ENCODE assay signal across 13 cellular contexts in genomic region chr3:107845355-107846281, GRCh38.
DNase-seq lines count a peak whose midpoint lies in the region; ATAC-seq and TF ChIP-seq lines count a peak whose summit lies in the region.
"Had no signal": no experiment of that assay in that cellular context is flagged by ENCODE, and none has a peak within 500 bp of the region (broad histone marks: within the 10 kb centered on the region; RNA-seq: fewer than 3 reads in every experiment).

No MANE protein-coding gene starts in this region.

- peaks cover under 1% of the 10 kb centered on the region for H3K9me3 Mint-ChIP-seq in type B pancreatic cell
- H3K9me3 Mint-ChIP-seq: activated T-cell treated with anti-CD3 and anti-CD28 coated beads, Interleukin-2, amount 50 U/mL, for 72 hours; effector memory CD8-positive, alpha-beta T cell; T-cell had no signal

- intact Hi-C loops in mammary epithelial cell (cut with micrococcal nuclease) (loop anchor here (1.0 to 5.0 kb wide), 2 partner anchors 168 to 609 kb away; no protein-coding TSS in a partner anchor), breast epithelium (cut with DNase I; ENCODE audit: low total_unique reads) (no loop called here), right cardiac atrium (cut with DNase I) (loop anchor here in 1 of 4 donors (2.0 to 10.0 kb wide), 3 partner anchors 35 to 171 kb away; no protein-coding TSS in a partner anchor)

- no TSS peak for BruUV-seq in mammary epithelial cell (replicated peaks; lab: Mats Ljungman, UMichigan)

- no peaks in the 10 kb centered on the region for H3K79me2 ChIP-seq in mammary epithelial cell (ENCODE audit: insufficient read depth, low read length)

- peaks cover 2% of the 10 kb centered on the region for H3K27me3 Mint-ChIP-seq in type B pancreatic cell
- H3K27me3 Mint-ChIP-seq: T-cell had no signal

- WGBS in mammary epithelial cell (ENCODE audit: low coverage, missing lambda C conversion rate): 62% methylated on average over 11 of the region's 11 CpGs
- 60% methylated on average over 11 of the region's 11 CpGs for WGBS in right cardiac atrium

- peak overlapping the region; percentile 55 for H3K4me3 Mint-ChIP-seq in type B pancreatic cell
- H3K4me3 Mint-ChIP-seq: activated CD4-positive, alpha-beta T cell treated with anti-CD3 and anti-CD28 coated beads for 36 hours; activated T-cell treated with anti-CD3 and anti-CD28 coated beads, Interleukin-2, amount 50 U/mL, for 72 hours; effector memory CD8-positive, alpha-beta T cell; T-cell had no signal

- dilution Hi-C loops in mammary epithelial cell (cut with HindIII; ENCODE audit: low sequenced_read_pairs): no loop called here

- DNase-seq in mammary epithelial cell (peak; percentile 9), breast epithelium (ENCODE audit: low spot score in 2 of 2) (no peak), adipocyte (ENCODE audit: low read depth) (peak; percentile 72), iris pigment epithelial cell (ENCODE audit: low read depth) (peak; percentile 31), type B pancreatic cell (ENCODE audit: extremely low spot score, unreplicated experiment) (no peak), AML-193 (lab: John Stamatoyannopoulos, UW) (no peak), right cardiac atrium (no peak)
- DNase-seq: DMS79 treated with DMSO at 0.1 percent for 48 hours had no signal

- H3K9me3 ChIP-seq in mammary epithelial cell (replicated peaks; ENCODE audit: insufficient read depth, low read length) (no peaks in the 10 kb centered on the region), breast epithelium (no peaks in the 10 kb centered on the region), adipocyte (ENCODE audit: control insufficient read depth, low read length) (no peaks in the 10 kb centered on the region), right cardiac atrium (ENCODE audit: control insufficient read depth, low read length) (no peaks in the 10 kb centered on the region)

- in situ Hi-C loops in mammary epithelial cell (cut with MboI; ENCODE audit: low sequenced_read_pairs in 2 of 2): no loop called here

- ATAC-seq in right cardiac atrium (no peak), HG02623 (IDR thresholded peaks at IDR 0.05; ENCODE audit: unreplicated experiment) (no peak)
- ATAC-seq: activated CD4-positive, alpha-beta T cell treated with anti-CD3 and anti-CD28 coated beads for 36 hours; activated T-cell treated with anti-CD3 and anti-CD28 coated beads, Interleukin-2, amount 50 U/mL, for 72 hours; T-cell had no signal

- no peak overlapping the region for H3K4me3 ChIP-seq in mammary epithelial cell (replicated peaks in 1 of 3; ENCODE audit: insufficient read depth in 1 of 3, low read depth in 2 of 3, low read length in 3 of 3)
- no peak overlapping the region for H3K4me3 ChIP-seq in breast epithelium
- H3K4me3 ChIP-seq in adipocyte (ENCODE audit: low read length): peak overlapping the region; percentile 59
- no peak overlapping the region for H3K4me3 ChIP-seq in right cardiac atrium (ENCODE audit: low read length)

- peak overlapping the region; percentile 27 for H2AFZ ChIP-seq in mammary epithelial cell (ENCODE audit: low read depth, low read length)

- H3K27ac Mint-ChIP-seq in type B pancreatic cell: peak overlapping the region; percentile 29
- H3K27ac Mint-ChIP-seq: activated CD4-positive, alpha-beta T cell treated with anti-CD3 and anti-CD28 coated beads for 36 hours; activated T-cell treated with anti-CD3 and anti-CD28 coated beads, Interleukin-2, amount 50 U/mL, for 72 hours; effector memory CD8-positive, alpha-beta T cell; T-cell had no signal

- CTCF ChIA-PET in mammary epithelial cell (lab: Charles Lee; ENCODE audit: low non-redundant PET): interaction anchor here (0.6 kb wide), 2 partner anchors 450 to 728 kb away, joined by 3 to 4 read pairs; no protein-coding TSS in a partner anchor

- peaks cover 11% of the 10 kb centered on the region for H3K4me1 Mint-ChIP-seq in type B pancreatic cell (ENCODE audit: unreplicated experiment)
- H3K4me1 Mint-ChIP-seq: T-cell had no signal

- no peaks in the 10 kb centered on the region for H3K36me3 ChIP-seq in mammary epithelial cell (ENCODE audit: insufficient read depth, low read length)
- H3K36me3 ChIP-seq in breast epithelium: no peaks in the 10 kb centered on the region
- no peaks in the 10 kb centered on the region for H3K36me3 ChIP-seq in adipocyte (ENCODE audit: control insufficient read depth, insufficient read depth, low read length, severe bottlenecking)

- H3K4me2 ChIP-seq in mammary epithelial cell (ENCODE audit: insufficient read depth, low read depth, low read length): peak overlapping the region; percentile 13

- H3K27me3 ChIP-seq in mammary epithelial cell (ENCODE audit: insufficient read depth, low read length) (no peaks in the 10 kb centered on the region), breast epithelium (no peaks in the 10 kb centered on the region), adipocyte (replicated peaks; ENCODE audit: control insufficient read depth, insufficient read depth, low read length) (no peaks in the 10 kb centered on the region), right cardiac atrium (ENCODE audit: control insufficient read depth, insufficient read depth) (no peaks in the 10 kb centered on the region)

- H3K27ac ChIP-seq in mammary epithelial cell (ENCODE audit: insufficient read depth, low read depth, low read length) (no peak overlapping the region), breast epithelium (no peak overlapping the region), right cardiac atrium (ENCODE audit: low read length) (no peak overlapping the region)

- H3K36me3 Mint-ChIP-seq in type B pancreatic cell: peaks cover under 1% of the 10 kb centered on the region
- H3K36me3 Mint-ChIP-seq: T-cell had no signal

- TF ChIP-seq CTCF in mammary epithelial cell (conservative IDR thresholded peaks at IDR 0.05 in 1 of 2, IDR thresholded peaks at IDR 0.05 in 1 of 2; ENCODE audit: extremely low read depth in 1 of 2, insufficient read depth in 1 of 2, low read depth in 1 of 2, low read length in 2 of 2) (no peak), breast epithelium (IDR thresholded peaks at IDR 0.05) (no peak), type B pancreatic cell (conservative IDR thresholded peaks at IDR 0.05) (no peak)

- TF ChIP-seq POLR2A in breast epithelium (IDR thresholded peaks at IDR 0.05): no peak

- H3K4me1 ChIP-seq in mammary epithelial cell (ENCODE audit: insufficient read depth, low read length) (no peaks in the 10 kb centered on the region), breast epithelium (no peaks in the 10 kb centered on the region), adipocyte (ENCODE audit: control insufficient read depth, insufficient read depth, low read length) (peaks cover 21% of the 10 kb centered on the region), right cardiac atrium (ENCODE audit: control insufficient read depth, insufficient read depth, low read length) (no peaks in the 10 kb centered on the region)

- H4K20me1 ChIP-seq in mammary epithelial cell (ENCODE audit: insufficient read depth, low read length): no peaks in the 10 kb centered on the region

- no peak overlapping the region for H3K9ac ChIP-seq in mammary epithelial cell (ENCODE audit: insufficient read depth, low read length)
- peak overlapping the region; percentile 11 for H3K9ac ChIP-seq in adipocyte (ENCODE audit: low read length)

Comparison
In these comparisons a context has a peak if more than half of its experiments do, and no peak if none do; other contexts are left out.
1. DNase-seq: peak in mammary epithelial cell (single experiment), adipocyte (single experiment) and iris pigment epithelial cell (single experiment); none in breast epithelium (0 of 2), type B pancreatic cell (single experiment), AML-193 (0 of 2) and right cardiac atrium (0 of 3).